In genomic region chr1:27026621-27027574, GRCh38 we compare ENCODE assay signal across 9 cellular contexts. TPM values are rescaled to one million over a fixed set of nuclear protein-coding genes. Genes with fewer than 3 reads are reported as not detected.
DNase-seq lines count a peak whose midpoint lies in the region; TF ChIP-seq lines count a peak whose summit lies in the region.
"Had no signal": no experiment of that assay in that cellular context is flagged by ENCODE, and none has a peak within 500 bp of the region (broad histone marks: within the 10 kb centered on the region; RNA-seq: fewer than 3 reads in every experiment).

No MANE protein-coding gene starts in this region.

- no peak overlapping the region for H3K9ac ChIP-seq in fibroblast of lung (ENCODE audit: insufficient read depth, low read length)
- no peak overlapping the region for H3K9ac ChIP-seq in skeletal muscle satellite cell (ENCODE audit: low read depth, low read length)

- H3K27me3 ChIP-seq in H7 (ENCODE audit: control insufficient read depth, insufficient read depth, low read length) (no peaks in the 10 kb centered on the region), fibroblast of lung (ENCODE audit: control insufficient read depth, insufficient read depth, low read length) (no peaks in the 10 kb centered on the region), skeletal muscle satellite cell (ENCODE audit: control insufficient read depth, insufficient read depth, low read length) (no peaks in the 10 kb centered on the region)

- TF ChIP-seq CTCF in fibroblast of lung (conservative IDR thresholded peaks at IDR 0.05 in 1 of 2, IDR thresholded peaks at IDR 0.05 in 1 of 2; ENCODE audit: low read depth in 1 of 2, low read length in 2 of 2) = no peak

- no peaks in the 10 kb centered on the region for H3K79me2 ChIP-seq in fibroblast of lung (ENCODE audit: control insufficient read depth, insufficient read depth, low read length)

- DNase-seq in H7 = peak; percentile 86
- peak; percentile 94 for DNase-seq in OCI-M1 (lab: John Stamatoyannopoulos, UW)
- DNase-seq in fibroblast of lung (ENCODE audit: low read depth in 2 of 2) = peak; percentile 81 to 84
- DNase-seq in NCI-H1436 treated with DMSO at 0.1 percent for 48 hours (lab: John Stamatoyannopoulos, UW) = no peak
- DNase-seq in NCI-H446 treated with DMSO at 0.1 percent for 48 hours (lab: John Stamatoyannopoulos, UW) = no peak
- DNase-seq in foreskin melanocyte = no peak
- DNase-seq in activated CD8-positive, alpha-beta memory T cell treated with anti-CD3 and anti-CD28 coated beads, Interleukin-2, amount 50 U/mL, for 4 hours = no peak
- DNase-seq: NCI-H1930 had no signal

- H4K20me1 ChIP-seq in fibroblast of lung (ENCODE audit: control insufficient read depth, extremely low read depth, insufficient read depth, low read length) = no peaks in the 10 kb centered on the region

- no peak overlapping the region for H3K27ac ChIP-seq in fibroblast of lung (ENCODE audit: insufficient read depth, low read length)

- H3K4me2 ChIP-seq in fibroblast of lung (ENCODE audit: extremely low read depth, insufficient read depth, low read length) = peak overlapping the region; percentile 48
- H3K4me2 ChIP-seq in skeletal muscle satellite cell (ENCODE audit: low read length) = peak overlapping the region; percentile 61

- no peak overlapping the region for H3K4me3 ChIP-seq in H7 (ENCODE audit: insufficient read depth, low read depth, low read length)
- no peak overlapping the region for H3K4me3 ChIP-seq in fibroblast of lung (replicated peaks in 1 of 4; ENCODE audit: control extremely low read depth in 1 of 4, insufficient read depth in 1 of 4, low read depth in 3 of 4, low read length in 4 of 4)
- H3K4me3 ChIP-seq in skeletal muscle satellite cell (ENCODE audit: low read length) = no peak overlapping the region

- no peaks in the 10 kb centered on the region for H3K36me3 ChIP-seq in H7 (replicated peaks; ENCODE audit: control insufficient read depth, insufficient read depth, low read length)
- no peaks in the 10 kb centered on the region for H3K36me3 ChIP-seq in fibroblast of lung (ENCODE audit: control insufficient read depth, insufficient read depth, low read length)
- no peaks in the 10 kb centered on the region for H3K36me3 ChIP-seq in skeletal muscle satellite cell (ENCODE audit: insufficient read depth, low read length)

- H3K4me1 ChIP-seq in fibroblast of lung (ENCODE audit: control insufficient read depth, extremely low read depth, insufficient read depth, low read length) (peaks cover 15% of the 10 kb centered on the region), skeletal muscle satellite cell (ENCODE audit: control insufficient read depth, insufficient read depth, low read length) (peaks cover 16% of the 10 kb centered on the region)

- no peaks in the 10 kb centered on the region for H3K9me3 ChIP-seq in fibroblast of lung (ENCODE audit: control insufficient read depth, insufficient read depth, low read depth, low read length)
- no peaks in the 10 kb centered on the region for H3K9me3 ChIP-seq in skeletal muscle satellite cell (replicated peaks; ENCODE audit: low read length)

- H2AFZ ChIP-seq in fibroblast of lung (ENCODE audit: low read length) = peak overlapping the region; percentile 3

RNA-seq across cellular contexts. Expression of gene TENT5B, which starts 14.2 kb away (rescaled TPM):
- total RNA-seq in H7 (2014; rRNA removed; shearing (Covaris generic)) = 128 and 154 TPM in 2 replicates
- total RNA-seq in fibroblast of lung = 0.50 and 1.0 TPM in 2 replicates
- polyA plus RNA-seq in fibroblast of lung = 1.9 and 9.3 TPM in 2 replicates
- 2.0 and 10.8 TPM in 2 replicates for polyA plus RNA-seq in fibroblast of lung (2012)
- polyA minus RNA-seq in fibroblast of lung (ENCODE audit: low replicate concordance) = 3.7 and 13.7 TPM in 2 replicates
- 2.0 and 3.3 TPM in 2 replicates for total RNA-seq in skeletal muscle satellite cell (2012; rRNA removed)

RNA-seq across cellular contexts. Expression of gene TRNP1, which starts 33.4 kb away (rescaled TPM):
- total RNA-seq in H7 (2014; rRNA removed; shearing (Covaris generic)) = 28.9 and 30.5 TPM in 2 replicates
- total RNA-seq in fibroblast of lung = 10.8 and 16.2 TPM in 2 replicates
- 32.6 and 66.9 TPM in 2 replicates for polyA plus RNA-seq in fibroblast of lung
- polyA plus RNA-seq in fibroblast of lung (2012) = 27.5 and 54.1 TPM in 2 replicates
- 9.0 and 25.6 TPM in 2 replicates for polyA minus RNA-seq in fibroblast of lung (ENCODE audit: low replicate concordance)
- total RNA-seq in skeletal muscle satellite cell (2012; rRNA removed) = 46.6 and 89.8 TPM in 2 replicates

Comparison
In these comparisons a context has a peak if more than half of its experiments do, and no peak if none do; other contexts are left out.
1. DNase-seq: peak in H7 (single experiment), OCI-M1 (single experiment) and fibroblast of lung (2 of 2); none in NCI-H1436 treated with DMSO at 0.1 percent for 48 hours (single experiment), NCI-H446 treated with DMSO at 0.1 percent for 48 hours (single experiment), foreskin melanocyte (single experiment) and activated CD8-positive, alpha-beta memory T cell treated with anti-CD3 and anti-CD28 coated beads, Interleukin-2, amount 50 U/mL, for 4 hours (single experiment).
2. RNA of gene TENT5B, which starts 14.2 kb away (total RNA-seq): 128 to 154 TPM in H7; 0.50 to 1.0 TPM in fibroblast of lung; every median in the first group is over 10 times any median in the second.